Comparison of ENCODE assay signal across 1 cellular context in the genomic region with DNA sequence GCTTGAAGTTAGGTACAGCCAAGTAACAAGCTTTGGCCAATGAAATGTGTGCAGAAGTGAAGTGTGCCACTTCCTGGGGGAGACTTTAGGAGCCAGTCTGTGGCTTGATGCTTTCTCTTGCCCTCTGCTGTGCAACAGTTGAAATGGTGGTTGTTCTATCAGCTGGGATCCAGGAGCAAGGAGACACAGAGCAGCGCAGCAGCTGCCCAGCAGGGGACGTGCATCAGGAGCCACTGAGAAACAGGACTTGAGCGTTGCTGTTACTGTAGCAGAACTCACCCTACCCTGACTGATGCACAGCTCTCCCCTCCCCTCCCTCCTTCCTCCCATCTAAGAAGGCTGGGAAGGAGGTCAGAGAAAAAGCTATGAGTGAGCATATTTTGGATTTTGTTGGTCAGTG.
TF ChIP-seq lines count a peak whose summit lies in the region.

No MANE protein-coding gene starts in this region.

TF ChIP-seq in GM12878, 131 proteins besides CTCF, POLR2A, EP300 and RAD21:
- TF ChIP-seq ZBTB11 (CRISPR knock-in tag; IDR thresholded peaks at IDR 0.05) (no peak), TCF12 (IDR thresholded peaks at IDR 0.05; ENCODE audit: low read depth, low read length) (no peak), SRF (IDR thresholded peaks at IDR 0.05; ENCODE audit: low read depth in 2 of 2, low read length in 2 of 2) (no peak), KDM1A (IDR thresholded peaks at IDR 0.05; ENCODE audit: borderline replicate concordance) (no peak), CBX5 (IDR thresholded peaks at IDR 0.05; ENCODE audit: low read depth) (no peak), SKIL (IDR thresholded peaks at IDR 0.05; ENCODE audit: low read depth, poor library complexity, severe bottlenecking) (no peak), NBN (IDR thresholded peaks at IDR 0.05) (no peak)
- TF ChIP-seq, protein P1, sequence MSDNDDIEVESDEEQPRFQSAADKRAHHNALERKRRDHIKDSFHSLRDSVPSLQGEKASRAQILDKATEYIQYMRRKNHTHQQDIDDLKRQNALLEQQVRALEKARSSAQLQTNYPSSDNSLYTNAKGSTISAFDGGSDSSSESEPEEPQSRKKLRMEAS (IDR thresholded peaks at IDR 0.05; ENCODE audit: low read depth, low read length): no peak
- TF ChIP-seq, protein P2, sequence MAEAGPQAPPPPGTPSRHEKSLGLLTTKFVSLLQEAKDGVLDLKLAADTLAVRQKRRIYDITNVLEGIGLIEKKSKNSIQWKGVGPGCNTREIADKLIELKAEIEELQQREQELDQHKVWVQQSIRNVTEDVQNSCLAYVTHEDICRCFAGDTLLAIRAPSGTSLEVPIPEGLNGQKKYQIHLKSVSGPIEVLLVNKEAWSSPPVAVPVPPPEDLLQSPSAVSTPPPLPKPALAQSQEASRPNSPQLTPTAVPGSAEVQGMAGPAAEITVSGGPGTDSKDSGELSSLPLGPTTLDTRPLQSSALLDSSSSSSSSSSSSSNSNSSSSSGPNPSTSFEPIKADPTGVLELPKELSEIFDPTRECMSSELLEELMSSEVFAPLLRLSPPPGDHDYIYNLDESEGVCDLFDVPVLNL (IDR thresholded peaks at IDR 0.05; ENCODE audit: low read depth, low read length): no peak
